In genomic region chr9:97387504-97387886, GRCh38 we compare ENCODE assay signal across 12 cellular contexts. TPM values are rescaled to one million over a fixed set of nuclear protein-coding genes. Genes with fewer than 3 reads are reported as not detected.
DNase-seq lines count a peak whose midpoint lies in the region; FAIRE-seq and TF ChIP-seq lines count a peak whose summit lies in the region.
"Had no signal": no experiment of that assay in that cellular context is flagged by ENCODE, and none has a peak within 500 bp of the region (broad histone marks: within the 10 kb centered on the region; RNA-seq: fewer than 3 reads in every experiment).

No MANE protein-coding gene starts in this region.

- TF ChIP-seq CTCF in Caco-2 (IDR thresholded peaks at IDR 0.05; ENCODE audit: insufficient read depth in 1 of 2, low read depth in 1 of 2, low read length in 1 of 2, severe bottlenecking in 1 of 2, unreplicated experiment in 1 of 2) = no peak
- no peak for TF ChIP-seq CTCF in astrocyte (IDR thresholded peaks at IDR 0.05; ENCODE audit: insufficient read depth, low read depth, low read length)

- no peaks in the 10 kb centered on the region for H3K27me3 ChIP-seq in Caco-2 (replicated peaks; ENCODE audit: control insufficient read depth, insufficient read depth, low read length)
- 0 out of 2 replicates have a peak, but pooled peaks cover 6% of the 10 kb centered on the region for H3K27me3 ChIP-seq in HUES48 (ENCODE audit: control insufficient read depth, insufficient read depth, low read length)
- H3K27me3 ChIP-seq in astrocyte (ENCODE audit: insufficient read depth, low read length) = no peaks in the 10 kb centered on the region
- H3K27me3 ChIP-seq in mesendoderm (ENCODE audit: insufficient read depth, low read length, poor library complexity) = no peaks in the 10 kb centered on the region

- H3K36me3 Mint-ChIP-seq in Caco-2 (ENCODE audit: insufficient read depth, unreplicated experiment) (peaks cover 5% of the 10 kb centered on the region), astrocyte (ENCODE audit: low read depth, unreplicated experiment) (no peaks in the 10 kb centered on the region)

- no peak overlapping the region for H2AK5ac ChIP-seq in mesendoderm (ENCODE audit: low read length)

- no peak for DNase-seq in Caco-2
- DNase-seq in astrocyte (ENCODE audit: low read depth) = no peak
- no peak for DNase-seq in mesendoderm
- no peak for DNase-seq in central memory CD4-positive, alpha-beta T cell
- no peak for DNase-seq in NCI-H1436 treated with DMSO at 0.1 percent for 48 hours (lab: John Stamatoyannopoulos, UW)
- DNase-seq in T-helper 9 cell = no peak

- H4K20me1 ChIP-seq in astrocyte (ENCODE audit: insufficient read depth, low read length) = no peaks in the 10 kb centered on the region

- H2BK5ac ChIP-seq in mesendoderm (ENCODE audit: low read length) = no peak overlapping the region

- no peak overlapping the region for H4K5ac ChIP-seq in mesendoderm (ENCODE audit: low read length)

- H3K4ac ChIP-seq in mesendoderm (ENCODE audit: low read depth, low read length) = no peak overlapping the region

- H3K18ac ChIP-seq in mesendoderm (ENCODE audit: low read length) = no peak overlapping the region

- H3K4me3 Mint-ChIP-seq in Caco-2 (ENCODE audit: unreplicated experiment) (no peak overlapping the region), astrocyte (ENCODE audit: unreplicated experiment) (no peak overlapping the region)
- H3K4me3 Mint-ChIP-seq: activated naive CD4-positive, alpha-beta T cell treated with anti-CD3 and anti-CD28 coated beads for 36 hours had no signal

- H2BK15ac ChIP-seq in mesendoderm (replicated peaks; ENCODE audit: low read depth) = no peak overlapping the region

- H3K36me3 ChIP-seq in Caco-2 (ENCODE audit: control insufficient read depth, insufficient read depth, low read length) (no peaks in the 10 kb centered on the region), HUES48 (ENCODE audit: control insufficient read depth, insufficient read depth, low read length) (no peaks in the 10 kb centered on the region), astrocyte (ENCODE audit: insufficient read depth, low read length) (no peaks in the 10 kb centered on the region), mesendoderm (ENCODE audit: control insufficient read depth, insufficient read depth, low read length) (no peaks in the 10 kb centered on the region)

- H3K27ac ChIP-seq in HUES48 (ENCODE audit: low read depth, low read length) (no peak overlapping the region), astrocyte (ENCODE audit: low read depth, low read length) (no peak overlapping the region), mesendoderm (ENCODE audit: low read depth, low read length) (no peak overlapping the region)

- no peak overlapping the region for H3K23ac ChIP-seq in mesendoderm (ENCODE audit: low read length)

- intact Hi-C loops in Caco-2 (cut with micrococcal nuclease; ENCODE audit: unreplicated experiment) = loop anchor here (5.0 to 10.0 kb wide), 2 partner anchors 153 to 210 kb away; no protein-coding TSS in a partner anchor

- H3K4me3 ChIP-seq in Caco-2 (ENCODE audit: low read depth, low read length) (no peak overlapping the region), HUES48 (ENCODE audit: low read depth, low read length) (peak overlapping the region; percentile 28), astrocyte (ENCODE audit: insufficient read depth, low read depth, low read length) (no peak overlapping the region), mesendoderm (ENCODE audit: low read length) (no peak overlapping the region)

- no peak overlapping the region for H2AFZ ChIP-seq in astrocyte (ENCODE audit: low read depth, low read length)

- BruUV-seq in Caco-2 (replicated peaks; lab: Mats Ljungman, UMichigan) = no TSS peak

- H3K79me2 ChIP-seq in astrocyte (ENCODE audit: insufficient read depth, low read length) (no peaks in the 10 kb centered on the region), mesendoderm (ENCODE audit: control insufficient read depth, insufficient read depth, low read length) (no peaks in the 10 kb centered on the region)

- H3K4me2 ChIP-seq in astrocyte (ENCODE audit: low read length) (peak overlapping the region; percentile 50), mesendoderm (ENCODE audit: low read length) (no peak overlapping the region)

- H2BK120ac ChIP-seq in mesendoderm (ENCODE audit: low read depth, low read length) = no peak overlapping the region

- POLR2A ChIA-PET in Caco-2 (lab: Charles Lee) = no interaction called here

- no peaks in the 10 kb centered on the region for H3K27me3 Mint-ChIP-seq in Caco-2 (ENCODE audit: insufficient read depth, unreplicated experiment)
- peaks cover 24% of the 10 kb centered on the region for H3K27me3 Mint-ChIP-seq in astrocyte (ENCODE audit: low read depth, unreplicated experiment)

- CTCF ChIA-PET in Caco-2 (lab: Charles Lee) = interaction anchor here (0.7 to 2.1 kb wide), 5 partner anchors 17 to 228 kb away, joined by 3 to 11 read pairs (median 3); no protein-coding TSS in a partner anchor

- H3K4me1 ChIP-seq in Caco-2 (peaks cover 64% of the 10 kb centered on the region), HUES48 (ENCODE audit: control insufficient read depth, insufficient read depth, low read length) (peaks cover 14% of the 10 kb centered on the region; the same call in 1 of the 2 replicates), astrocyte (ENCODE audit: insufficient read depth, low read length) (no peaks in the 10 kb centered on the region), mesendoderm (ENCODE audit: control insufficient read depth, low read depth, low read length) (peaks cover 2% of the 10 kb centered on the region)

- no peak overlapping the region for H4K8ac ChIP-seq in mesendoderm (ENCODE audit: low read depth, low read length)

- no CpG with 5 or more reads among the region's 13 CpGs for WGBS in mesendoderm (ENCODE audit: extremely low coverage, insufficient coverage, low lambda C conversion rate)

- H3K9me3 Mint-ChIP-seq in Caco-2 (ENCODE audit: unreplicated experiment) (no peaks in the 10 kb centered on the region), astrocyte (ENCODE audit: unreplicated experiment) (peaks cover 3% of the 10 kb centered on the region)
- H3K9me3 Mint-ChIP-seq: activated naive CD4-positive, alpha-beta T cell treated with anti-CD3 and anti-CD28 coated beads for 36 hours had no signal

- H3K56ac ChIP-seq in mesendoderm (ENCODE audit: low read length) = peak overlapping the region; percentile 12

- no peaks in the 10 kb centered on the region for H3K79me1 ChIP-seq in mesendoderm (ENCODE audit: low read length)

- H3K9me3 ChIP-seq in Caco-2 (no peaks in the 10 kb centered on the region; the same call in 1 of the 2 replicates), HUES48 (ENCODE audit: control insufficient read depth, insufficient read depth, low read length) (no peaks in the 10 kb centered on the region), astrocyte (ENCODE audit: insufficient read depth, low read depth, low read length) (no peaks in the 10 kb centered on the region)

- H3K27ac Mint-ChIP-seq in Caco-2 (ENCODE audit: unreplicated experiment) (peak overlapping the region; percentile 23), astrocyte (ENCODE audit: unreplicated experiment) (no peak overlapping the region)
- H3K27ac Mint-ChIP-seq: activated naive CD4-positive, alpha-beta T cell treated with anti-CD3 and anti-CD28 coated beads for 36 hours had no signal

- no peak for FAIRE-seq in astrocyte (lab: Jason Lieb, UNC)
- FAIRE-seq: colon, frontal cortex, G401.6, urothelium cell line had no signal

- H3K9ac ChIP-seq in HUES48 (ENCODE audit: low read depth, low read length) (no peak overlapping the region), astrocyte (ENCODE audit: low read length) (no peak overlapping the region), mesendoderm (ENCODE audit: low read length) (no peak overlapping the region)

- peaks cover 50% of the 10 kb centered on the region for H3K4me1 Mint-ChIP-seq in Caco-2 (ENCODE audit: low read depth, unreplicated experiment)
- peaks cover 6% of the 10 kb centered on the region for H3K4me1 Mint-ChIP-seq in astrocyte (ENCODE audit: low read depth, unreplicated experiment)

RNA-seq across cellular contexts. Expression of gene TDRD7, which starts 24.4 kb away (rescaled TPM):
- total RNA-seq in Caco-2 (2022) = 22.0 and 23.0 TPM in 2 replicates
- 20.4 and 21.4 TPM in 2 replicates for total RNA-seq in astrocyte
- 2.3 TPM for polyA plus RNA-seq in mesendoderm (2013, experiment 1 of 2)
- polyA plus RNA-seq in mesendoderm (2013, experiment 2 of 2) = 2.2 TPM
